9 cellular contexts compared by ENCODE assay signal in the genomic region with DNA sequence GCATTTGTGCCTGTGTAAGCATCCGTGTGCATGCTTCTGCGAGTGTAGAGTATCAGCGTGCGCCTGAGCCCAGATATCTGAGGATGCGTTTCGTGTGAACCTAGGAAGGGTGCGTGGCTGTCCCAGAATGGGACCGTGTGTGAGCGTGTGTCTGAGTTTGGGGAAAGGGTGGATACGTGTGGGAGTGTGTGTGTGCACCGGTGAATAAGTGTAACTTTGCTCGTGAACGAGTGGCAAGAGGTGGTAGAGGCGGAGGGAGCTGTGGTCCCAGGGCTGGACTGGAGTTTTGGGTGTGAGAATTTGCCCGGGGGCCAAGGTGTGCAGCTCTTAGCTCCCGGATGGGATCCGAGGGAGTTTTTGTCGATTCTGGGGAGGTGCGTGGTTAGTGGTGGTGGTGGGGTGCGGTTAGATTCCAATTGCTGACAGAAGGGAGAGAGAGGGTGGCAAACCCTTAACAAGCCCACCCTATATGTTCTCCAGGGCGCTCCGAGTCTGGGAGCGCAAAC. TPM values are rescaled to one million over a fixed set of nuclear protein-coding genes. Genes with fewer than 3 reads are reported as not detected.
A peak's percentile ranks its signal among the peaks of the same experiment; 100 is the strongest.
DNase-seq lines count a peak whose midpoint lies in the region; ATAC-seq and TF ChIP-seq lines count a peak whose summit lies in the region.
"Had no signal": no experiment of that assay in that cellular context is flagged by ENCODE, and none has a peak within 500 bp of the region (broad histone marks: within the 10 kb centered on the region; RNA-seq: fewer than 3 reads in every experiment).

No MANE protein-coding gene starts in this region.

- H3K4me1 ChIP-seq in adipocyte (ENCODE audit: control insufficient read depth, insufficient read depth, low read length) (peaks cover 29% of the 10 kb centered on the region), liver (ENCODE audit: control insufficient read depth in 4 of 4, insufficient read depth in 4 of 4, low read length in 3 of 4) (peaks cover 8 to 59% (median 39%) of the 10 kb centered on the region in 4 donors), thoracic aorta (ENCODE audit: control insufficient read depth in 1 of 2, low read depth in 2 of 2) (peaks cover 17 to 47% of the 10 kb centered on the region in 2 donors)

- peak overlapping the region; percentile 75 for H3K4me3 Mint-ChIP-seq in activated naive CD4-positive, alpha-beta T cell treated with anti-CD3 and anti-CD28 coated beads, Interleukin-2, amount 50 U/mL, for 24 hours

- peaks cover 31% of the 10 kb centered on the region for H3K27me3 Mint-ChIP-seq in activated naive CD4-positive, alpha-beta T cell treated with anti-CD3 and anti-CD28 coated beads, Interleukin-2, amount 50 U/mL, for 24 hours

- no peak for TF ChIP-seq CTCF in liver (IDR thresholded peaks at IDR 0.05; ENCODE audit: low read depth, low read length, missing input control)
- no peak for TF ChIP-seq CTCF in thoracic aorta (IDR thresholded peaks at IDR 0.05)

- H3K4me3 ChIP-seq in adipocyte (ENCODE audit: low read length) = peak overlapping the region; percentile 88
- peak overlapping the region; percentile 15 to 82 (median 66) for H3K4me3 ChIP-seq in liver (ENCODE audit: low read depth in 1 of 3, low read length in 3 of 3)
- peak overlapping the region; percentile 83 for H3K4me3 ChIP-seq in thoracic aorta

- H3K36me3 ChIP-seq in adipocyte (ENCODE audit: control insufficient read depth, insufficient read depth, low read length, severe bottlenecking) = no peaks in the 10 kb centered on the region
- H3K36me3 ChIP-seq in liver (ENCODE audit: control insufficient read depth in 4 of 4, insufficient read depth in 3 of 4, low read depth in 1 of 4, low read length in 3 of 4) = no peaks in the 10 kb centered on the region
- H3K36me3 ChIP-seq in thoracic aorta = no peaks in the 10 kb centered on the region

- H3K9ac ChIP-seq in adipocyte (ENCODE audit: low read length) (no peak overlapping the region), liver (ENCODE audit: low read depth in 1 of 2, low read length in 2 of 2) (no peak overlapping the region)

- peak overlapping the region; percentile 7 for H3K27ac Mint-ChIP-seq in activated naive CD4-positive, alpha-beta T cell treated with anti-CD3 and anti-CD28 coated beads, Interleukin-2, amount 50 U/mL, for 24 hours

- H3K27me3 ChIP-seq in adipocyte (replicated peaks; ENCODE audit: control insufficient read depth, insufficient read depth, low read length) = peaks cover 13% of the 10 kb centered on the region
- H3K27me3 ChIP-seq in liver (ENCODE audit: control insufficient read depth in 4 of 4, insufficient read depth in 4 of 4, low read length in 3 of 4) = no peaks in the 10 kb centered on the region
- no peaks in the 10 kb centered on the region for H3K27me3 ChIP-seq in thoracic aorta (replicated peaks; ENCODE audit: insufficient read depth)

- no peaks in the 10 kb centered on the region for H3K9me3 Mint-ChIP-seq in activated naive CD4-positive, alpha-beta T cell treated with anti-CD3 and anti-CD28 coated beads, Interleukin-2, amount 50 U/mL, for 24 hours

- ATAC-seq in thoracic aorta (ENCODE audit: insufficient number of reproducible peaks, low FRiP score, low read depth) (no peak), HG02840 (IDR thresholded peaks at IDR 0.05; ENCODE audit: low FRiP score, unreplicated experiment) (no peak), GM18519 (IDR thresholded peaks at IDR 0.05; ENCODE audit: low FRiP score, unreplicated experiment) (no peak)

- no peaks in the 10 kb centered on the region for H3K9me3 ChIP-seq in adipocyte (ENCODE audit: control insufficient read depth, low read length)
- no peaks in the 10 kb centered on the region for H3K9me3 ChIP-seq in liver (ENCODE audit: control insufficient read depth in 4 of 4, low read length in 3 of 4)
- H3K9me3 ChIP-seq in thoracic aorta = no peaks in the 10 kb centered on the region

- H3K36me3 Mint-ChIP-seq in activated naive CD4-positive, alpha-beta T cell treated with anti-CD3 and anti-CD28 coated beads, Interleukin-2, amount 50 U/mL, for 24 hours = no peaks in the 10 kb centered on the region

- no peak for TF ChIP-seq RAD21 in liver (IDR thresholded peaks at IDR 0.05)

- 2% methylated on average over 23 of the region's 23 CpGs for WGBS in liver

- H3K27ac ChIP-seq in liver (ENCODE audit: low read depth in 1 of 2, low read length in 2 of 2) = no peak overlapping the region
- no peak overlapping the region for H3K27ac ChIP-seq in thoracic aorta

- peaks cover 24% of the 10 kb centered on the region for H3K4me1 Mint-ChIP-seq in activated naive CD4-positive, alpha-beta T cell treated with anti-CD3 and anti-CD28 coated beads, Interleukin-2, amount 50 U/mL, for 24 hours

- no peak for DNase-seq in activated naive CD4-positive, alpha-beta T cell treated with anti-CD3 and anti-CD28 coated beads, Interleukin-2, amount 50 U/mL, for 16 hours
- DNase-seq in adipocyte (ENCODE audit: low read depth) (no peak), thoracic aorta (ENCODE audit: low spot score) (no peak), NCI-H524 (lab: John Stamatoyannopoulos, UW) (no peak)

TF ChIP-seq in liver, 16 proteins besides CTCF, POLR2A, EP300 and RAD21:
- TF ChIP-seq GABPA (IDR thresholded peaks at IDR 0.05 in 1 of 2, conservative IDR thresholded peaks at IDR 0.05 in 1 of 2) (no peak), REST (IDR thresholded peaks at IDR 0.05) (no peak), TAF1 (conservative IDR thresholded peaks at IDR 0.05) (no peak), YY1 (IDR thresholded peaks at IDR 0.05) (no peak), HNF4G (IDR thresholded peaks at IDR 0.05) (no peak), RXRA (IDR thresholded peaks at IDR 0.05) (no peak), HNF4A (conservative IDR thresholded peaks at IDR 0.05) (no peak)
- TF ChIP-seq, protein P1, sequence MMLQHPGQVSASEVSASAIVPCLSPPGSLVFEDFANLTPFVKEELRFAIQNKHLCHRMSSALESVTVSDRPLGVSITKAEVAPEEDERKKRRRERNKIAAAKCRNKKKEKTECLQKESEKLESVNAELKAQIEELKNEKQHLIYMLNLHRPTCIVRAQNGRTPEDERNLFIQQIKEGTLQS (IDR thresholded peaks at IDR 0.05) = no peak
- TF ChIP-seq, protein P2, sequence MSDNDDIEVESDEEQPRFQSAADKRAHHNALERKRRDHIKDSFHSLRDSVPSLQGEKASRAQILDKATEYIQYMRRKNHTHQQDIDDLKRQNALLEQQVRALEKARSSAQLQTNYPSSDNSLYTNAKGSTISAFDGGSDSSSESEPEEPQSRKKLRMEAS (IDR thresholded peaks at IDR 0.05) = no peak

RNA-seq across cellular contexts. Expression of gene COL27A1, which starts 0.7 kb away (rescaled TPM):
- total RNA-seq in liver = 10 to 100 TPM; 13.3 to 20.4 TPM
- polyA plus RNA-seq in liver = 10 to 100 TPM in 1 of 2 donors, 1 to 10 TPM in 1; 7.0 to 10.7 TPM
- 10 to 100 TPM; 18.5 to 57.1 TPM for total RNA-seq in thoracic aorta

RNA-seq across cellular contexts. Expression of gene KIF12, which starts 55.6 kb away (rescaled TPM):
- total RNA-seq in liver (10 to 100 TPM in 1 of 2 donors, 1 to 10 TPM in 1; 3.8 to 11.5 TPM), thoracic aorta (not detected)
- 10 to 100 TPM in 1 of 2 donors, 1 to 10 TPM in 1; 2.9 to 11.8 TPM for polyA plus RNA-seq in liver
- total RNA-seq: Daoy had no signal

Comparison
In these comparisons a context has a peak if more than half of its experiments do, and no peak if none do; other contexts are left out.
1. RNA of gene KIF12, which starts 55.6 kb away (total RNA-seq): 3.8 to 11.5 TPM in liver; not detected in thoracic aorta; every median in the first group is over 4 times any median in the second.
2. Peak in every context shown above with its lines, with median percentiles within 50 percentile points of each other: H3K4me3 ChIP-seq.